1 cellular context compared by ENCODE assay signal in the genomic region with DNA sequence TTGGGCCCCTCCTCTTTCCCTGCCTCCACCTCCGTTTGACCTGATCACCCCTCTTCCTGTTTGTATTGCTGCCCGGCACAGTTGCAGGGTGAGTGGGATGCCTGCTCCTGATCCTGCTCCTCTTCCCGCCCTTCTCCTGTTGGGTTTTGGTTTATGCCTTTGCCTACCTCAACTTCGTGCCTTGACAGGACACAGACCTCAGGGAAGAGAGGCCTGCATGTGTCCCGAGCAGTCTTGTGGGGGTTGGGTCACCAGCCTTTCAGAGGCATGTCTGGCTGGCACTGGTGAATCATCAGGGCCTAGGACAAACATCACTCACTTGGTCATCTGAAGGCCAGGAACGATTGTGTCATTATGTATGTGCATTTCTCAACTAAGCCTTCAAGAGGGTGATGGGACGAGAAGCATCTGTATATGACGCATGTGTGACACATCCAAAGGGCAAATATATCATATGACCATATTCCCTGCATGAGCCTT.
TF ChIP-seq lines count a peak whose summit lies in the region.

No MANE protein-coding gene starts in this region.

TF ChIP-seq in A549, 52 proteins besides CTCF, POLR2A, EP300 and RAD21 (continued from another document):
- TF ChIP-seq, protein P1, sequence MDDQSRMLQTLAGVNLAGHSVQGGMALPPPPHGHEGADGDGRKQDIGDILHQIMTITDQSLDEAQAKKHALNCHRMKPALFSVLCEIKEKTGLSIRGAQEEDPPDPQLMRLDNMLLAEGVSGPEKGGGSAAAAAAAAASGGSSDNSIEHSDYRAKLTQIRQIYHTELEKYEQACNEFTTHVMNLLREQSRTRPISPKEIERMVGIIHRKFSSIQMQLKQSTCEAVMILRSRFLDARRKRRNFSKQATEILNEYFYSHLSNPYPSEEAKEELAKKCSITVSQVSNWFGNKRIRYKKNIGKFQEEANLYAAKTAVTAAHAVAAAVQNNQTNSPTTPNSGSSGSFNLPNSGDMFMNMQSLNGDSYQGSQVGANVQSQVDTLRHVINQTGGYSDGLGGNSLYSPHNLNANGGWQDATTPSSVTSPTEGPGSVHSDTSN (IDR thresholded peaks at IDR 0.05), result peak; percentile 53; the same call in 1 of the 2 replicates
- TF ChIP-seq, protein P2, sequence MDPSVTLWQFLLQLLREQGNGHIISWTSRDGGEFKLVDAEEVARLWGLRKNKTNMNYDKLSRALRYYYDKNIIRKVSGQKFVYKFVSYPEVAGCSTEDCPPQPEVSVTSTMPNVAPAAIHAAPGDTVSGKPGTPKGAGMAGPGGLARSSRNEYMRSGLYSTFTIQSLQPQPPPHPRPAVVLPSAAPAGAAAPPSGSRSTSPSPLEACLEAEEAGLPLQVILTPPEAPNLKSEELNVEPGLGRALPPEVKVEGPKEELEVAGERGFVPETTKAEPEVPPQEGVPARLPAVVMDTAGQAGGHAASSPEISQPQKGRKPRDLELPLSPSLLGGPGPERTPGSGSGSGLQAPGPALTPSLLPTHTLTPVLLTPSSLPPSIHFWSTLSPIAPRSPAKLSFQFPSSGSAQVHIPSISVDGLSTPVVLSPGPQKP (IDR thresholded peaks at IDR 0.05; ENCODE audit: low read depth, low read length), result no peak
- TF ChIP-seq JUNB (IDR thresholded peaks at IDR 0.05) (peak; percentile 99), HOXB13 (CRISPR knock-in tag; IDR thresholded peaks at IDR 0.05; ENCODE audit: low read depth) (peak; percentile 91; the same call in 1 of the 2 replicates), NR3C1 (IDR thresholded peaks at IDR 0.05) (no peak), HDAC2 (IDR thresholded peaks at IDR 0.05) (no peak), ZFP36 (IDR thresholded peaks at IDR 0.05; ENCODE audit: borderline replicate concordance, partially characterized antibody) (no peak), CBX2 (IDR thresholded peaks at IDR 0.05; ENCODE audit: borderline replicate concordance, low read depth) (no peak), EHF (CRISPR knock-in tag; IDR thresholded peaks at IDR 0.05) (peak; percentile 93), ZNF302 (CRISPR knock-in tag; IDR thresholded peaks at IDR 0.05) (0 out of 2 replicates have a peak, but pooled peaks have one; percentile 46), HOXA7 (CRISPR knock-in tag; IDR thresholded peaks at IDR 0.05) (peak; percentile 66), SREBF2 (IDR thresholded peaks at IDR 0.05) (no peak), HOXB5 (CRISPR knock-in tag; IDR thresholded peaks at IDR 0.05) (peak; percentile 95), TP53 (CRISPR knock-in tag; IDR thresholded peaks at IDR 0.05) (no peak), RCOR1 (IDR thresholded peaks at IDR 0.05; ENCODE audit: low read depth, low read length) (no peak), PHF8 (IDR thresholded peaks at IDR 0.05; ENCODE audit: borderline replicate concordance, low read depth) (no peak), EHMT2 (IDR thresholded peaks at IDR 0.05; ENCODE audit: low read depth) (no peak), GATA3 (IDR thresholded peaks at IDR 0.05; ENCODE audit: borderline replicate concordance) (peak; percentile 91), CHD4 (IDR thresholded peaks at IDR 0.05; ENCODE audit: borderline replicate concordance) (no peak)
- TF ChIP-seq, protein P3, sequence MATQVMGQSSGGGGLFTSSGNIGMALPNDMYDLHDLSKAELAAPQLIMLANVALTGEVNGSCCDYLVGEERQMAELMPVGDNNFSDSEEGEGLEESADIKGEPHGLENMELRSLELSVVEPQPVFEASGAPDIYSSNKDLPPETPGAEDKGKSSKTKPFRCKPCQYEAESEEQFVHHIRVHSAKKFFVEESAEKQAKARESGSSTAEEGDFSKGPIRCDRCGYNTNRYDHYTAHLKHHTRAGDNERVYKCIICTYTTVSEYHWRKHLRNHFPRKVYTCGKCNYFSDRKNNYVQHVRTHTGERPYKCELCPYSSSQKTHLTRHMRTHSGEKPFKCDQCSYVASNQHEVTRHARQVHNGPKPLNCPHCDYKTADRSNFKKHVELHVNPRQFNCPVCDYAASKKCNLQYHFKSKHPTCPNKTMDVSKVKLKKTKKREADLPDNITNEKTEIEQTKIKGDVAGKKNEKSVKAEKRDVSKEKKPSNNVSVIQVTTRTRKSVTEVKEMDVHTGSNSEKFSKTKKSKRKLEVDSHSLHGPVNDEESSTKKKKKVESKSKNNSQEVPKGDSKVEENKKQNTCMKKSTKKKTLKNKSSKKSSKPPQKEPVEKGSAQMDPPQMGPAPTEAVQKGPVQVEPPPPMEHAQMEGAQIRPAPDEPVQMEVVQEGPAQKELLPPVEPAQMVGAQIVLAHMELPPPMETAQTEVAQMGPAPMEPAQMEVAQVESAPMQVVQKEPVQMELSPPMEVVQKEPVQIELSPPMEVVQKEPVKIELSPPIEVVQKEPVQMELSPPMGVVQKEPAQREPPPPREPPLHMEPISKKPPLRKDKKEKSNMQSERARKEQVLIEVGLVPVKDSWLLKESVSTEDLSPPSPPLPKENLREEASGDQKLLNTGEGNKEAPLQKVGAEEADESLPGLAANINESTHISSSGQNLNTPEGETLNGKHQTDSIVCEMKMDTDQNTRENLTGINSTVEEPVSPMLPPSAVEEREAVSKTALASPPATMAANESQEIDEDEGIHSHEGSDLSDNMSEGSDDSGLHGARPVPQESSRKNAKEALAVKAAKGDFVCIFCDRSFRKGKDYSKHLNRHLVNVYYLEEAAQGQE (IDR thresholded peaks at IDR 0.05), result no peak
- TF ChIP-seq, protein P4, sequence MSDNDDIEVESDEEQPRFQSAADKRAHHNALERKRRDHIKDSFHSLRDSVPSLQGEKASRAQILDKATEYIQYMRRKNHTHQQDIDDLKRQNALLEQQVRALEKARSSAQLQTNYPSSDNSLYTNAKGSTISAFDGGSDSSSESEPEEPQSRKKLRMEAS (IDR thresholded peaks at IDR 0.05), result peak; percentile 98
- TF ChIP-seq, protein P5, sequence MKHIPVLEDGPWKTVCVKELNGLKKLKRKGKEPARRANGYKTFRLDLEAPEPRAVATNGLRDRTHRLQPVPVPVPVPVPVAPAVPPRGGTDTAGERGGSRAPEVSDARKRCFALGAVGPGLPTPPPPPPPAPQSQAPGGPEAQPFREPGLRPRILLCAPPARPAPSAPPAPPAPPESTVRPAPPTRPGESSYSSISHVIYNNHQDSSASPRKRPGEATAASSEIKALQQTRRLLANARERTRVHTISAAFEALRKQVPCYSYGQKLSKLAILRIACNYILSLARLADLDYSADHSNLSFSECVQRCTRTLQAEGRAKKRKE (CRISPR knock-in tag; IDR thresholded peaks at IDR 0.05; ENCODE audit: low read depth), result peak; percentile 92
- TF ChIP-seq, protein P6, sequence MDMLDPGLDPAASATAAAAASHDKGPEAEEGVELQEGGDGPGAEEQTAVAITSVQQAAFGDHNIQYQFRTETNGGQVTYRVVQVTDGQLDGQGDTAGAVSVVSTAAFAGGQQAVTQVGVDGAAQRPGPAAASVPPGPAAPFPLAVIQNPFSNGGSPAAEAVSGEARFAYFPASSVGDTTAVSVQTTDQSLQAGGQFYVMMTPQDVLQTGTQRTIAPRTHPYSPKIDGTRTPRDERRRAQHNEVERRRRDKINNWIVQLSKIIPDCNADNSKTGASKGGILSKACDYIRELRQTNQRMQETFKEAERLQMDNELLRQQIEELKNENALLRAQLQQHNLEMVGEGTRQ (IDR thresholded peaks at IDR 0.05), result no peak; the same call in 1 of the 2 replicates
- TF ChIP-seq, protein P7, sequence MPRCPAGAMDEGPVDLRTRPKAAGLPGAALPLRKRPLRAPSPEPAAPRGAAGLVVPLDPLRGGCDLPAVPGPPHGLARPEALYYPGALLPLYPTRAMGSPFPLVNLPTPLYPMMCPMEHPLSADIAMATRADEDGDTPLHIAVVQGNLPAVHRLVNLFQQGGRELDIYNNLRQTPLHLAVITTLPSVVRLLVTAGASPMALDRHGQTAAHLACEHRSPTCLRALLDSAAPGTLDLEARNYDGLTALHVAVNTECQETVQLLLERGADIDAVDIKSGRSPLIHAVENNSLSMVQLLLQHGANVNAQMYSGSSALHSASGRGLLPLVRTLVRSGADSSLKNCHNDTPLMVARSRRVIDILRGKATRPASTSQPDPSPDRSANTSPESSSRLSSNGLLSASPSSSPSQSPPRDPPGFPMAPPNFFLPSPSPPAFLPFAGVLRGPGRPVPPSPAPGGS (IDR thresholded peaks at IDR 0.05), result peak; percentile 92; the same call in 1 of the 3 replicates
